Comparison of ENCODE assay signal across 1 cellular context in the genomic region with DNA sequence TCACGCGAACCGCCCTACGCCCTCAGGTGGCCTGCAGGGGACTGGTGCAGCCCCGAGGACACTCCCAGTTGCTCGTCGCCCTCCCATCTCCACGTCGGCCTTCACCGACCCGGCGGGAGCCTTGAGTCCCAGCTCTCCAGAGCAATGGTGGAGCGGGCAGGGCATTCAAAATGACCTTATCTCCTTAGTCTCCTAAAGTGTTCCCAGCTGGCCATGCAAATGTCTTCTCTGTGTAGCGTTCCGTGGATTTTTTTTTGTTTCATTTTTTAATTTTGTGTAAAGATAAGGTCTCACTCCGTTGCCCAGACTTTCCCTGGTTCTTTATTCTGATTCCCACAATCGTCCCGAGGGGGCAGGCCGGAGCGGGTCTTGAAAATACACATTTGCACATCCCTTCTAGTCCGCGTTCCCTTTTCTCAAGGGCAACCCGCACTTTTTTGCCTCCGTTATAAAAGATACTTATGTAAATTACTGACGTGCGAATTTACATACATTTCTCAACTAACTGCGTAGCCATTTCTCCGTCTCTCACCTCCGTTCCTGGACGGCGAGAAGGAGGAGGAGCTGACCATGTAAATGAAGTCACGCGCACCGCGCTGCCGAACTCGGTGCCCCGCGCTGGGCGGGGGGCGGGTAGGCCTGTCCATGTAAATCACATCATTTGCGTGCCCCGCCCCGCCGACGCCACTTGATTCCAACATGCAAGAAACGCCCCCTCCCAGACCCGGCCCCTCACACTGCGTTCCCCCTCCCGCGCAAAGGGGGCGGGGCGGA.
TF ChIP-seq lines count a peak whose summit lies in the region.

No MANE protein-coding gene starts in this region.

TF ChIP-seq in endothelial cell of umbilical vein, 7 proteins besides CTCF, POLR2A, EP300 and RAD21:
- TF ChIP-seq GATA2 (IDR thresholded peaks at IDR 0.05; ENCODE audit: insufficient read depth, insufficient read length, low read depth, low read length) (no peak), POLR2AphosphoS5 (IDR thresholded peaks at IDR 0.05; ENCODE audit: insufficient read depth, low read depth, low read length) (no peak), FOS (IDR thresholded peaks at IDR 0.05; ENCODE audit: borderline replicate concordance, insufficient read depth, low read length) (no peak), EZH2 (IDR thresholded peaks at IDR 0.05; ENCODE audit: borderline replicate concordance, low read depth, low read length, severe bottlenecking) (no peak), JUN (IDR thresholded peaks at IDR 0.05; ENCODE audit: borderline replicate concordance, insufficient read depth, insufficient read length, low read depth) (no peak), MYC (IDR thresholded peaks at IDR 0.05; ENCODE audit: low read depth, low read length) (no peak)
- TF ChIP-seq, protein P1, sequence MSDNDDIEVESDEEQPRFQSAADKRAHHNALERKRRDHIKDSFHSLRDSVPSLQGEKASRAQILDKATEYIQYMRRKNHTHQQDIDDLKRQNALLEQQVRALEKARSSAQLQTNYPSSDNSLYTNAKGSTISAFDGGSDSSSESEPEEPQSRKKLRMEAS (IDR thresholded peaks at IDR 0.05; ENCODE audit: insufficient read depth, insufficient read length) = no peak
